In genomic region chr7:95684037-95684436, GRCh38 we compare ENCODE assay signal across 9 cellular contexts.
DNase-seq lines count a peak whose midpoint lies in the region; ATAC-seq and TF ChIP-seq lines count a peak whose summit lies in the region.
"Had no signal": no experiment of that assay in that cellular context is flagged by ENCODE, and none has a peak within 500 bp of the region (broad histone marks: within the 10 kb centered on the region; RNA-seq: fewer than 3 reads in every experiment).

No MANE protein-coding gene starts in this region.

- no peak overlapping the region for H3K4me3 ChIP-seq in left lung

- intact Hi-C loops in MCF 10A (cut with micrococcal nuclease), result loop anchor here (1.0 kb wide), 1 partner anchor 139 kb away; no protein-coding TSS in a partner anchor
- intact Hi-C loops in left lung (cut with DNase I), result loop anchor here in 1 of 2 donors (10.0 kb wide), 1 partner anchor 149 kb away; no protein-coding TSS in a partner anchor

- no peak overlapping the region for H3K27ac ChIP-seq in left lung

- POLR2A ChIA-PET in MCF 10A (lab: Yijun Ruan, JAX), result interaction anchor here (0.5 to 2.8 kb wide), 8 partner anchors 74 to 330 kb away, joined by 3 to 17 read pairs (median 4); no protein-coding TSS in a partner anchor

- no peaks in the 10 kb centered on the region for H3K27me3 ChIP-seq in left lung

- H3K4me1 ChIP-seq in left lung, result peaks cover 0 to 10% of the 10 kb centered on the region in 2 donors

- no peaks in the 10 kb centered on the region for H3K9me3 ChIP-seq in left lung

- no peaks in the 10 kb centered on the region for H3K9me3 Mint-ChIP-seq in MCF 10A (ENCODE audit: unreplicated experiment)
- H3K9me3 Mint-ChIP-seq: IgD-negative memory B cell had no signal

- H3K36me3 Mint-ChIP-seq in MCF 10A (ENCODE audit: insufficient read depth, unreplicated experiment), result peaks cover 4% of the 10 kb centered on the region
- H3K36me3 Mint-ChIP-seq: IgD-negative memory B cell had no signal

- no TSS peak for BruUV-seq in MCF 10A (replicated peaks; lab: Mats Ljungman, UMichigan)

- peaks cover 4% of the 10 kb centered on the region for H3K4me1 Mint-ChIP-seq in MCF 10A (ENCODE audit: insufficient read depth, unreplicated experiment)

- no peaks in the 10 kb centered on the region for H3K27me3 Mint-ChIP-seq in MCF 10A (ENCODE audit: insufficient read depth, unreplicated experiment)

- peak; percentile 77 for ATAC-seq in left lung
- ATAC-seq in GM19023 (IDR thresholded peaks at IDR 0.05; ENCODE audit: unreplicated experiment), result no peak

- no peaks in the 10 kb centered on the region for H3K36me3 ChIP-seq in left lung

- TF ChIP-seq CTCF in MCF 10A (IDR thresholded peaks at IDR 0.05; ENCODE audit: unreplicated experiment) (peak; percentile 19), left lung (IDR thresholded peaks at IDR 0.05) (peak; percentile 40 to 56)

- no peak overlapping the region for H3K4me3 Mint-ChIP-seq in MCF 10A (ENCODE audit: unreplicated experiment)
- H3K4me3 Mint-ChIP-seq: IgD-negative memory B cell had no signal

- peak; percentile 34 for DNase-seq in GM03348 (ENCODE audit: low spot score)
- peak; percentile 34 for DNase-seq in NCI-H2029 treated with DMSO at 0.1 percent for 48 hours (lab: John Stamatoyannopoulos, UW)
- peak; percentile 60 for DNase-seq in MCF 10A (ENCODE audit: unreplicated experiment)
- DNase-seq in left lung, result no peak
- no peak for DNase-seq in GM19240 (ENCODE audit: insufficient read length, low spot score)
- no peak for DNase-seq in activated naive CD4-positive, alpha-beta T cell treated with Interleukin-2 at 50 U/mL for 16 hours
- DNase-seq in germinal center (ENCODE audit: low spot score), result no peak

- no peak overlapping the region for H3K27ac Mint-ChIP-seq in MCF 10A (ENCODE audit: low read depth, unreplicated experiment)
- H3K27ac Mint-ChIP-seq: IgD-negative memory B cell had no signal

- CTCF ChIA-PET in MCF 10A (lab: Yijun Ruan, JAX), result interaction anchor here (0.7 to 8.4 kb wide), 16 partner anchors 9 to 172 kb away, joined by 3 to 131 read pairs (median 6); no protein-coding TSS in a partner anchor

Comparison
In these comparisons a context has a peak if more than half of its experiments do, and no peak if none do; other contexts are left out.
1. DNase-seq: peak in GM03348 (single experiment), NCI-H2029 treated with DMSO at 0.1 percent for 48 hours (single experiment) and MCF 10A (single experiment); none in left lung (0 of 2), GM19240 (single experiment), activated naive CD4-positive, alpha-beta T cell treated with Interleukin-2 at 50 U/mL for 16 hours (single experiment) and germinal center (single experiment).